8 cellular contexts compared by ENCODE assay signal in the genomic region with DNA sequence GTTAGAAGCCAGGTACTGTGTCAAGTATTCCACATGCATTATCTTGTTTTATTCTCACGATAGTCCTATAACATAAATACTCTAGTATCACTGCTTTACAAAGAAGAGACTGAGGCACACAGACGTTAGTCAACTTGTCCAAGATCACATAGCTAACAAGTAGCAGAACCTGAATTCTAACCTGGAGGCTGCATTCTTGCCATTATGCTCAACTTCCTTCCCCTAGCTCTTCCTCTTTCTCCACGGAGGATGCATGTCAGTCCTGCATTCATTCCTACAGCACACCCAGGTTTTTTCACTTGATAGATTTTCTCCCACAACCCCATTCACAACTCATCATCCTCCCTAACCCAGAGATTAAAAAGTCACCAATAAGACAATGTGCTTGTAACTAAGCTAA.
"Had no signal": no experiment of that assay in that cellular context is flagged by ENCODE, and none has a peak within 500 bp of the region (broad histone marks: within the 10 kb centered on the region; RNA-seq: fewer than 3 reads in every experiment).

No MANE protein-coding gene starts in this region.

- H3K4me3 Mint-ChIP-seq: HFFc6, IgD-negative memory B cell had no signal

- H3K27ac Mint-ChIP-seq: HFFc6, IgD-negative memory B cell had no signal

- H3K9ac ChIP-seq: GM23248 had no signal

- H3K36me3 ChIP-seq: HAP-1 had no signal

- H3K9me3 ChIP-seq: HAP-1 had no signal

- H3K27ac ChIP-seq: GM23248, HL-60 had no signal

- H3K4me3 ChIP-seq: GM23248, HAP-1 had no signal

- FAIRE-seq: HepG2 had no signal

- H3K9me3 Mint-ChIP-seq: IgD-negative memory B cell had no signal

- DNase-seq: GM23248, GOT3, H7, HFFc6 had no signal

- H2AFZ ChIP-seq: GM23248 had no signal
